Comparison of ENCODE assay signal across 8 cellular contexts in the genomic region with DNA sequence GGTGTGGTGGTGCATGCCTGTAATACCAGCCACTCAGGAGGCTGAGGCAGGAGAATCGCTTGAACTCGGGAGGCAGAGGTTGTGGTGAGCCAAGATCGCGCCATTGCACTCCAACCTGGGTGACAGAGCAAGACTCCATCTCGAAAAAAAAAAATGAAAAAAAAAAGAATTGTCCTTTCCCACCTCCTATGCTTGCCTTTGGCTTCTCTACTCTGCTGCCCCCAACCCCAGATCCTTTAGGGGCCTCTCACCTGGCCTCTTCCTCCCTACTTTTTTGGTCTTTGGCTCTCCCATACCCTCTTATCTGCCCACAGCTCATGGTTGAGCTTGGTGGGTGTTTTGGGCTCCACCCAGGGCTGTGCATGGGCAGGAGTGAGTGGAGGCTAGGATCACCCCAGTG. TPM values are rescaled to one million over a fixed set of nuclear protein-coding genes. Genes with fewer than 3 reads are reported as not detected.
A peak's percentile ranks its signal among the peaks of the same experiment; 100 is the strongest.
DNase-seq lines count a peak whose midpoint lies in the region; ATAC-seq, FAIRE-seq and TF ChIP-seq lines count a peak whose summit lies in the region.
"Not testable (repeated sequence)": the region's sequence is repeated elsewhere in the genome, so short reads cannot be mapped to it uniquely, and the experiment has no call there.
"Had no signal": no experiment of that assay in that cellular context is flagged by ENCODE, and none has a peak within 500 bp of the region (broad histone marks: within the 10 kb centered on the region; RNA-seq: fewer than 3 reads in every experiment).

No MANE protein-coding gene starts in this region.

- not testable (repeated sequence) for H3K4me3 ChIP-seq in HEK293 (ENCODE audit: low read depth, low read length); kidney (ENCODE audit: low read length in 2 of 2)

- peaks cover 68% of the 10 kb centered on the region for H3K4me1 Mint-ChIP-seq in CD14-positive monocyte
- H3K4me1 Mint-ChIP-seq in T-helper 1 cell treated with Interleukin-12 subunit alpha and Interleukin-12 subunit beta and Interleukin-4 antibody, amounts not matched to agents 30 μg/mL and 1 μg/mL, for 36 hours (ENCODE audit: low read depth), result peaks cover 51% of the 10 kb centered on the region
- peaks cover 54% of the 10 kb centered on the region for H3K4me1 Mint-ChIP-seq in activated T-cell treated with anti-CD3 and anti-CD28 coated beads, Interleukin-2, amount 50 U/mL, for 4 hours (ENCODE audit: low read depth)
- peaks cover 46% of the 10 kb centered on the region for H3K4me1 Mint-ChIP-seq in central memory CD8-positive, alpha-beta T cell
- H3K4me1 Mint-ChIP-seq in neural crest cell, result not testable (repeated sequence)

- DNase-seq in CD14-positive monocyte (ENCODE audit: low spot score), result peak; percentile 28
- DNase-seq in activated T-cell treated with anti-CD3 and anti-CD28 coated beads, Interleukin-2, amount 50 U/mL, for 4 hours; central memory CD8-positive, alpha-beta T cell (ENCODE audit: low spot score in 2 of 2); neural crest cell (ENCODE audit: low read depth, low spot score): not testable (repeated sequence)
- DNase-seq in kidney, result peak; percentile 29

- not testable (repeated sequence) for H3K36me3 ChIP-seq in HEK293 (ENCODE audit: control insufficient read depth in 2 of 2, insufficient read depth in 1 of 2, low read length in 2 of 2); kidney (ENCODE audit: control insufficient read depth in 1 of 2, insufficient read depth in 2 of 2, low read length in 2 of 2)

- H3K36me3 Mint-ChIP-seq in CD14-positive monocyte, result peaks cover 9 to 11% of the 10 kb centered on the region in 2 donors
- peaks cover 10% of the 10 kb centered on the region for H3K36me3 Mint-ChIP-seq in T-helper 1 cell treated with Interleukin-12 subunit alpha and Interleukin-12 subunit beta and Interleukin-4 antibody, amounts not matched to agents 30 μg/mL and 1 μg/mL, for 36 hours (ENCODE audit: low read depth)
- not testable (repeated sequence) for H3K36me3 Mint-ChIP-seq in activated T-cell treated with anti-CD3 and anti-CD28 coated beads, Interleukin-2, amount 50 U/mL, for 4 hours (ENCODE audit: insufficient read depth); central memory CD8-positive, alpha-beta T cell (ENCODE audit: insufficient read depth); neural crest cell (ENCODE audit: low read depth)

- CTCF ChIA-PET in HEK293 (lab: Yijun Ruan, JAX), result interaction anchor here (0.6 kb wide), 1 partner anchor 145 kb away, joined by 3 read pairs; no protein-coding TSS in a partner anchor

- not testable (repeated sequence) for H3K9me3 Mint-ChIP-seq in CD14-positive monocyte; T-helper 1 cell treated with Interleukin-12 subunit alpha and Interleukin-12 subunit beta and Interleukin-4 antibody, amounts not matched to agents 30 μg/mL and 1 μg/mL, for 36 hours; activated T-cell treated with anti-CD3 and anti-CD28 coated beads, Interleukin-2, amount 50 U/mL, for 4 hours; central memory CD8-positive, alpha-beta T cell; neural crest cell

- peak overlapping the region in 2 of 7 donors; percentile 33 to 68 for H3K27ac Mint-ChIP-seq in CD14-positive monocyte
- H3K27ac Mint-ChIP-seq in T-helper 1 cell treated with Interleukin-12 subunit alpha and Interleukin-12 subunit beta and Interleukin-4 antibody, amounts not matched to agents 30 μg/mL and 1 μg/mL, for 36 hours; neural crest cell (ENCODE audit: unreplicated experiment): not testable (repeated sequence)
- H3K27ac Mint-ChIP-seq in central memory CD8-positive, alpha-beta T cell (ENCODE audit: low read depth), result peak overlapping the region; percentile 72

- H3K27me3 Mint-ChIP-seq in CD14-positive monocyte (ENCODE audit: low read depth in 3 of 3); T-helper 1 cell treated with Interleukin-12 subunit alpha and Interleukin-12 subunit beta and Interleukin-4 antibody, amounts not matched to agents 30 μg/mL and 1 μg/mL, for 36 hours (ENCODE audit: low read depth); activated T-cell treated with anti-CD3 and anti-CD28 coated beads, Interleukin-2, amount 50 U/mL, for 4 hours (ENCODE audit: low read depth); central memory CD8-positive, alpha-beta T cell; neural crest cell (ENCODE audit: low read depth): not testable (repeated sequence)

- TF ChIP-seq CTCF in CD14-positive monocyte (IDR thresholded peaks at IDR 0.05); HEK293 (tag by site-specific recombination; IDR thresholded peaks at IDR 0.05); kidney (IDR thresholded peaks at IDR 0.05; ENCODE audit: borderline replicate concordance, extremely low read depth, insufficient read depth); neural crest cell (conservative IDR thresholded peaks at IDR 0.05): not testable (repeated sequence)

- H3K4me1 ChIP-seq in HEK293 (ENCODE audit: control insufficient read depth, insufficient read depth, low read length), result not testable (repeated sequence)
- peaks cover 0 to 15% of the 10 kb centered on the region in 2 donors for H3K4me1 ChIP-seq in kidney (ENCODE audit: control insufficient read depth in 1 of 2, insufficient read depth in 1 of 2, low read depth in 1 of 2, low read length in 2 of 2)

- not testable (repeated sequence) for H3K9ac ChIP-seq in kidney (ENCODE audit: low read length in 2 of 2)

- H3K9me3 ChIP-seq in HEK293 (ENCODE audit: control insufficient read depth, insufficient read depth, low read depth, low read length); kidney (ENCODE audit: control insufficient read depth in 1 of 2, low read length in 2 of 2): not testable (repeated sequence)

- H3K4me3 Mint-ChIP-seq in CD14-positive monocyte; central memory CD8-positive, alpha-beta T cell: not testable (repeated sequence)
- peak overlapping the region; percentile 39 for H3K4me3 Mint-ChIP-seq in T-helper 1 cell treated with Interleukin-12 subunit alpha and Interleukin-12 subunit beta and Interleukin-4 antibody, amounts not matched to agents 30 μg/mL and 1 μg/mL, for 36 hours
- H3K4me3 Mint-ChIP-seq in activated T-cell treated with anti-CD3 and anti-CD28 coated beads, Interleukin-2, amount 50 U/mL, for 4 hours, result peak overlapping the region; percentile 48
- peak overlapping the region; percentile 77 for H3K4me3 Mint-ChIP-seq in neural crest cell

- ATAC-seq in activated T-cell treated with anti-CD3 and anti-CD28 coated beads, Interleukin-2, amount 50 U/mL, for 4 hours; central memory CD8-positive, alpha-beta T cell (replicated peaks; ENCODE audit: extremely low read depth, poor library complexity, severe bottlenecking): not testable (repeated sequence)

- not testable (repeated sequence) for FAIRE-seq in kidney (lab: Jason Lieb, UNC)

- intact Hi-C loops in CD14-positive monocyte (cut with micrococcal nuclease); kidney (cut with DNase I): not testable (repeated sequence)

- POLR2A ChIA-PET in HEK293 (lab: Yijun Ruan, JAX), result interaction anchor here (0.7 kb wide), 1 partner anchor 64 kb away, joined by 3 read pairs; no protein-coding TSS in a partner anchor

- not testable (repeated sequence) for H3K27ac ChIP-seq in HEK293 (ENCODE audit: extremely low read depth, low read depth, low read length); kidney (ENCODE audit: low read depth in 2 of 2, low read length in 2 of 2)

RNA-seq across cellular contexts. Expression of gene SHISA5, which starts 2.0 kb away (rescaled TPM):
- 100 to 1,000 TPM; 242 to 266 TPM for polyA plus RNA-seq in CD14-positive monocyte
- 10 to 100 TPM; 59.9 to 88.8 (median 62.7) TPM for total RNA-seq in activated T-cell treated with anti-CD3 and anti-CD28 coated beads, Interleukin-2, amount 50 U/mL, for 4 hours
- 214 TPM for total RNA-seq in kidney
- polyA plus RNA-seq in kidney (ENCODE audit: insufficient read depth, low read depth, low replicate concordance), result 157 TPM
- total RNA-seq in neural crest cell, result 117 and 124 TPM in 2 replicates

RNA-seq across cellular contexts. Expression of gene PFKFB4, which starts 50.6 kb away (rescaled TPM):
- polyA plus RNA-seq in CD14-positive monocyte, result 10 to 100 TPM; 32.2 to 34.9 TPM
- under 1 TPM; 0.65 to 0.92 (median 0.78) TPM for total RNA-seq in activated T-cell treated with anti-CD3 and anti-CD28 coated beads, Interleukin-2, amount 50 U/mL, for 4 hours
- 4.6 TPM for total RNA-seq in kidney
- polyA plus RNA-seq in kidney (ENCODE audit: insufficient read depth, low read depth, low replicate concordance), result 2.1 TPM
- total RNA-seq in neural crest cell, result 19.2 and 20.4 TPM in 2 replicates

RNA-seq across cellular contexts. Expression of gene UCN2, which starts 57.6 kb away (rescaled TPM):
- polyA plus RNA-seq in CD14-positive monocyte (not detected), kidney (ENCODE audit: insufficient read depth, low read depth, low replicate concordance) (not detected)
- total RNA-seq in activated T-cell treated with anti-CD3 and anti-CD28 coated beads, Interleukin-2, amount 50 U/mL, for 4 hours, result under 1 TPM in 1 of 3 donors, not detected in 2; 0.13 TPM
- total RNA-seq in kidney (not detected), neural crest cell (1.3 TPM in 2 replicates)
- total RNA-seq: NCI-H460 had no signal

RNA-seq across cellular contexts. Expression of gene ATRIP, which starts 59.4 kb away (rescaled TPM):
- polyA plus RNA-seq in CD14-positive monocyte, result 1 to 10 TPM; 1.8 to 2.8 TPM
- 10 to 100 TPM; 17.3 to 17.6 (median 17.5) TPM for total RNA-seq in activated T-cell treated with anti-CD3 and anti-CD28 coated beads, Interleukin-2, amount 50 U/mL, for 4 hours
- 6.7 TPM for total RNA-seq in kidney
- 5.4 TPM for polyA plus RNA-seq in kidney (ENCODE audit: insufficient read depth, low read depth, low replicate concordance)
- 21.8 and 22.1 TPM in 2 replicates for total RNA-seq in neural crest cell
